8 cellular contexts compared by ENCODE assay signal in genomic region chr17:12020595-12021590, GRCh38.
DNase-seq lines count a peak whose midpoint lies in the region; ATAC-seq and TF ChIP-seq lines count a peak whose summit lies in the region.

TSS of gene MAP2K4 (plus strand) at chr17:12020877. CDS start at chr17:12020887, 10 bp downstream.

- peak; percentile 93 for DNase-seq in NCI-H82 (lab: John Stamatoyannopoulos, UW)
- DNase-seq in activated CD8-positive, alpha-beta memory T cell treated with anti-CD3 and anti-CD28 coated beads for 1 hour (ENCODE audit: extremely low read depth in 1 of 2, low read depth in 1 of 2) = peak; percentile 76 to 95
- peak; percentile 91 for DNase-seq in effector CD8-positive, alpha-beta T cell (lab: John Stamatoyannopoulos, UW)
- peak; percentile 93 for DNase-seq in medulla oblongata (ENCODE audit: extremely low spot score)
- peak; percentile 85 to 90 (median 89) for DNase-seq in stimulated activated CD4-positive, alpha-beta T cell treated with anti-CD3 and anti-CD28 coated beads, TNF-alpha, amount 100 ng/mL, for 48 hours (ENCODE audit: low read depth in 3 of 3)

- TF ChIP-seq CTCF in C4-2B (conservative IDR thresholded peaks at IDR 0.05) = no peak; the same call in 1 of the 2 replicates

- H3K27ac ChIP-seq in C4-2B = peak within 1 kb of the TSS; percentile 97

- ATAC-seq in GM19324 (IDR thresholded peaks at IDR 0.05; ENCODE audit: low FRiP score, unreplicated experiment) (peak; percentile 97), HG03460 (IDR thresholded peaks at IDR 0.05; ENCODE audit: unreplicated experiment) (peak; percentile 96)

Comparison
In these comparisons a context has a peak if more than half of its experiments do, and no peak if none do; other contexts are left out.
1. Peak in every context shown above with its lines: DNase-seq, ATAC-seq and H3K27ac ChIP-seq.